29 cellular contexts compared by ENCODE assay signal in the genomic region with DNA sequence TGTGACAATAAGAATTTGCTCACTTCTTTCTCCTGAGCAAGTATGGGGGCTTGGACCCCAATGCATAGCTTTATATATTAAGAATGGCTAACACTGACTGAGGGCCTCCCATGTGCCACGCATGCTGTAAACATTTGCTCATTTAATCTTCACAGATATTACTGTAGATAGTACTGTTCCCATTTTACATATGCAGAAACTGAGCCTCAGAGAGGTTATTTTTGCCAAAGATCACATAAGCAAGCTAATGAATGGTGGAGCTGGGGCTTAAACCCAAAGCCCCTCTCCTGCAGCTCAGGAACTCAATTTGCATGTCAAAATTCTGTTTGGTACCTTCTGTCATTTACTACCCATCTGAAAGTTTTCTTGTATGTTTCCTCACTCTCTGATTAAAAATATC.
DNase-seq lines count a peak whose midpoint lies in the region; ATAC-seq, FAIRE-seq and TF ChIP-seq lines count a peak whose summit lies in the region.
"Had no signal": no experiment of that assay in that cellular context is flagged by ENCODE, and none has a peak within 500 bp of the region (broad histone marks: within the 10 kb centered on the region; RNA-seq: fewer than 3 reads in every experiment).

No MANE protein-coding gene starts in this region.

- no peak overlapping the region for H3K9ac ChIP-seq in K562 (ENCODE audit: insufficient read depth in 1 of 2, low read depth in 2 of 2, low read length in 2 of 2)
- H3K9ac ChIP-seq: BLaER1; BLaER1 treated with 17β-estradiol and CSF1 and Interleukin-3, amounts not matched to agents 10 nM and 100 nM had no signal

- no peak for TF ChIP-seq RAD21 in K562 (CRISPR knock-in tag; conservative IDR thresholded peaks at IDR 0.05 in 1 of 2, IDR thresholded peaks at IDR 0.05 in 1 of 2)

- no peak for FAIRE-seq in K562 (lab: Jason Lieb, UNC)
- FAIRE-seq: A204.1, A549, D721Med had no signal

- POLR2A ChIA-PET in K562 (lab: Yijun Ruan, JAX): interaction anchor here (1.3 kb wide), 1 partner anchor 15 kb away, joined by 4 read pairs; no protein-coding TSS in a partner anchor

- TF ChIP-seq POLR2A in K562 (conservative IDR thresholded peaks at IDR 0.05): no peak

- 58% methylated on average over 1 of the region's 1 CpG for WGBS in K562 (ENCODE audit: insufficient coverage, low coverage, missing lambda C conversion rate)

- no peaks in the 10 kb centered on the region for H3K9me1 ChIP-seq in K562 (ENCODE audit: control insufficient read depth, insufficient read depth, low read length)

- intact Hi-C loops in K562 (cut with micrococcal nuclease): no loop called here

- H3K79me2 ChIP-seq in K562 (ENCODE audit: control insufficient read depth, insufficient read depth, low read length): no peaks in the 10 kb centered on the region

- TF ChIP-seq EP300 in K562 (IDR thresholded peaks at IDR 0.05; ENCODE audit: low read length): no peak

- H3K4me2 ChIP-seq in K562 (ENCODE audit: insufficient read depth, low read length): no peak overlapping the region
- H3K4me2 ChIP-seq: A549; BLaER1; BLaER1 treated with 17β-estradiol and CSF1 and Interleukin-3, amounts not matched to agents 10 nM and 100 nM had no signal

- no peak overlapping the region for H2AFZ ChIP-seq in K562 (ENCODE audit: low read depth, low read length)

- H3K27me3 ChIP-seq in K562 (ENCODE audit: control insufficient read depth in 2 of 2, insufficient read depth in 2 of 2, low read length in 2 of 2): no peaks in the 10 kb centered on the region
- H3K27me3 ChIP-seq: BE2C; BLaER1; BLaER1 treated with 17β-estradiol and CSF1 and Interleukin-3, amounts not matched to agents 10 nM and 100 nM had no signal

- no peaks in the 10 kb centered on the region; a peak in 2 of 5 replicates for H3K4me1 ChIP-seq in K562 (replicated peaks in 1 of 2; ENCODE audit: control insufficient read depth in 2 of 2, insufficient read depth in 2 of 2, low read length in 2 of 2)
- H3K4me1 ChIP-seq: A549, Caco-2 had no signal

- no peak for TF ChIP-seq CTCF in K562 (IDR thresholded peaks at IDR 0.05 in 2 of 3, conservative IDR thresholded peaks at IDR 0.05 in 1 of 3; ENCODE audit: insufficient read depth in 2 of 3, low read depth in 1 of 3, low read length in 3 of 3)

- no peak overlapping the region for H3K27ac ChIP-seq in K562 (ENCODE audit: extremely low read depth, low read depth, low read length)
- H3K27ac ChIP-seq: 22Rv1; A549; BLaER1; BLaER1 treated with 17β-estradiol and CSF1 and Interleukin-3, amounts not matched to agents 10 nM and 100 nM; C4-2B had no signal

- CTCF ChIA-PET in K562 (lab: Yijun Ruan, JAX; ENCODE audit: low intra/inter-chr PET ratio): no interaction called here

- in situ Hi-C loops in K562 (cut with MboI): no loop called here

- BruUV-seq in K562 (replicated peaks; lab: Mats Ljungman, UMichigan): no TSS peak

- no peak for ATAC-seq in K562
- no peak for ATAC-seq in GM21423 (IDR thresholded peaks at IDR 0.05; ENCODE audit: unreplicated experiment)
- ATAC-seq: A549; CD8-positive, alpha-beta T cell had no signal

- no peaks in the 10 kb centered on the region for H3K9me3 ChIP-seq in K562 (replicated peaks; ENCODE audit: control insufficient read depth, insufficient read depth, low read depth, low read length)
- H3K9me3 ChIP-seq: A549; BE2C; BLaER1; BLaER1 treated with 17β-estradiol and CSF1 and Interleukin-3, amounts not matched to agents 10 nM and 100 nM; Caco-2 had no signal

- DNase-seq in K562 (ENCODE audit: extremely low read depth in 1 of 4, low spot score in 3 of 4): no peak
- DNase-seq: 8988T; ACHN; AML-193; BE2C; C1 segment of cervical spinal cord; Caco-2; Calu3; CD4-positive, alpha-beta memory T cell; CD4-positive, alpha-beta T cell; CD4-positive, CD25-positive, alpha-beta regulatory T cell; CD8-positive, alpha-beta memory T cell; CD8-positive, alpha-beta T cell; COR-L47; DMS 273 treated with DMSO at 0.1 percent for 48 hours; DMS153; DMS53; DMS79; DMS79 treated with DMSO at 0.1 percent for 48 hours; DND-41; EL had no signal

- H3K36me3 ChIP-seq in K562 (ENCODE audit: control insufficient read depth, insufficient read depth, low read length): no peaks in the 10 kb centered on the region
- H3K36me3 ChIP-seq: BE2C; BLaER1; BLaER1 treated with 17β-estradiol and CSF1 and Interleukin-3, amounts not matched to agents 10 nM and 100 nM had no signal

- no peak overlapping the region for H3K4me3 ChIP-seq in K562
- H3K4me3 ChIP-seq: A549; BLaER1; BLaER1 treated with 17β-estradiol and CSF1 and Interleukin-3, amounts not matched to agents 10 nM and 100 nM had no signal

- H4K20me1 ChIP-seq in K562 (replicated peaks; ENCODE audit: control insufficient read depth, insufficient read depth, low read length): no peaks in the 10 kb centered on the region
- H4K20me1 ChIP-seq: BLaER1; BLaER1 treated with 17β-estradiol and CSF1 and Interleukin-3, amounts not matched to agents 10 nM and 100 nM had no signal

TF ChIP-seq in K562, 482 proteins besides CTCF, POLR2A, EP300 and RAD21 (continues in another document):
- TF ChIP-seq BCOR (IDR thresholded peaks at IDR 0.05) (0 out of 2 replicates have a peak, but pooled peaks have one; percentile 18), SMARCA5 (IDR thresholded peaks at IDR 0.05) (no peak), CBFA2T3 (IDR thresholded peaks at IDR 0.05) (no peak), GATA2 (CRISPR knock-in tag; IDR thresholded peaks at IDR 0.05) (0 out of 2 replicates have a peak, but pooled peaks have one; percentile 38), YBX1 (IDR thresholded peaks at IDR 0.05) (no peak), RBM25 (IDR thresholded peaks at IDR 0.05; ENCODE audit: low read depth, low read length, severe bottlenecking) (peak; percentile 96)
- TF ChIP-seq, protein P1, sequence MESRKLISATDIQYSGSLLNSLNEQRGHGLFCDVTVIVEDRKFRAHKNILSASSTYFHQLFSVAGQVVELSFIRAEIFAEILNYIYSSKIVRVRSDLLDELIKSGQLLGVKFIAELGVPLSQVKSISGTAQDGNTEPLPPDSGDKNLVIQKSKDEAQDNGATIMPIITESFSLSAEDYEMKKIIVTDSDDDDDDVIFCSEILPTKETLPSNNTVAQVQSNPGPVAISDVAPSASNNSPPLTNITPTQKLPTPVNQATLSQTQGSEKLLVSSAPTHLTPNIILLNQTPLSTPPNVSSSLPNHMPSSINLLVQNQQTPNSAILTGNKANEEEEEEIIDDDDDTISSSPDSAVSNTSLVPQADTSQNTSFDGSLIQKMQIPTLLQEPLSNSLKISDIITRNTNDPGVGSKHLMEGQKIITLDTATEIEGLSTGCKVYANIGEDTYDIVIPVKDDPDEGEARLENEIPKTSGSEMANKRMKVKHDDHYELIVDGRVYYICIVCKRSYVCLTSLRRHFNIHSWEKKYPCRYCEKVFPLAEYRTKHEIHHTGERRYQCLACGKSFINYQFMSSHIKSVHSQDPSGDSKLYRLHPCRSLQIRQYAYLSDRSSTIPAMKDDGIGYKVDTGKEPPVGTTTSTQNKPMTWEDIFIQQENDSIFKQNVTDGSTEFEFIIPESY (CRISPR knock-in tag; IDR thresholded peaks at IDR 0.05): no peak
- TF ChIP-seq, protein P2, sequence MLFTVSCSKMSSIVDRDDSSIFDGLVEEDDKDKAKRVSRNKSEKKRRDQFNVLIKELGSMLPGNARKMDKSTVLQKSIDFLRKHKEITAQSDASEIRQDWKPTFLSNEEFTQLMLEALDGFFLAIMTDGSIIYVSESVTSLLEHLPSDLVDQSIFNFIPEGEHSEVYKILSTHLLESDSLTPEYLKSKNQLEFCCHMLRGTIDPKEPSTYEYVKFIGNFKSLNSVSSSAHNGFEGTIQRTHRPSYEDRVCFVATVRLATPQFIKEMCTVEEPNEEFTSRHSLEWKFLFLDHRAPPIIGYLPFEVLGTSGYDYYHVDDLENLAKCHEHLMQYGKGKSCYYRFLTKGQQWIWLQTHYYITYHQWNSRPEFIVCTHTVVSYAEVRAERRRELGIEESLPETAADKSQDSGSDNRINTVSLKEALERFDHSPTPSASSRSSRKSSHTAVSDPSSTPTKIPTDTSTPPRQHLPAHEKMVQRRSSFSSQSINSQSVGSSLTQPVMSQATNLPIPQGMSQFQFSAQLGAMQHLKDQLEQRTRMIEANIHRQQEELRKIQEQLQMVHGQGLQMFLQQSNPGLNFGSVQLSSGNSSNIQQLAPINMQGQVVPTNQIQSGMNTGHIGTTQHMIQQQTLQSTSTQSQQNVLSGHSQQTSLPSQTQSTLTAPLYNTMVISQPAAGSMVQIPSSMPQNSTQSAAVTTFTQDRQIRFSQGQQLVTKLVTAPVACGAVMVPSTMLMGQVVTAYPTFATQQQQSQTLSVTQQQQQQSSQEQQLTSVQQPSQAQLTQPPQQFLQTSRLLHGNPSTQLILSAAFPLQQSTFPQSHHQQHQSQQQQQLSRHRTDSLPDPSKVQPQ (CRISPR knock-in tag; IDR thresholded peaks at IDR 0.05; ENCODE audit: borderline replicate concordance): no peak
- TF ChIP-seq, protein P3, sequence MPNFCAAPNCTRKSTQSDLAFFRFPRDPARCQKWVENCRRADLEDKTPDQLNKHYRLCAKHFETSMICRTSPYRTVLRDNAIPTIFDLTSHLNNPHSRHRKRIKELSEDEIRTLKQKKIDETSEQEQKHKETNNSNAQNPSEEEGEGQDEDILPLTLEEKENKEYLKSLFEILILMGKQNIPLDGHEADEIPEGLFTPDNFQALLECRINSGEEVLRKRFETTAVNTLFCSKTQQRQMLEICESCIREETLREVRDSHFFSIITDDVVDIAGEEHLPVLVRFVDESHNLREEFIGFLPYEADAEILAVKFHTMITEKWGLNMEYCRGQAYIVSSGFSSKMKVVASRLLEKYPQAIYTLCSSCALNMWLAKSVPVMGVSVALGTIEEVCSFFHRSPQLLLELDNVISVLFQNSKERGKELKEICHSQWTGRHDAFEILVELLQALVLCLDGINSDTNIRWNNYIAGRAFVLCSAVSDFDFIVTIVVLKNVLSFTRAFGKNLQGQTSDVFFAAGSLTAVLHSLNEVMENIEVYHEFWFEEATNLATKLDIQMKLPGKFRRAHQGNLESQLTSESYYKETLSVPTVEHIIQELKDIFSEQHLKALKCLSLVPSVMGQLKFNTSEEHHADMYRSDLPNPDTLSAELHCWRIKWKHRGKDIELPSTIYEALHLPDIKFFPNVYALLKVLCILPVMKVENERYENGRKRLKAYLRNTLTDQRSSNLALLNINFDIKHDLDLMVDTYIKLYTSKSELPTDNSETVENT (CRISPR knock-in tag; IDR thresholded peaks at IDR 0.05): no peak
- TF ChIP-seq, protein P4, sequence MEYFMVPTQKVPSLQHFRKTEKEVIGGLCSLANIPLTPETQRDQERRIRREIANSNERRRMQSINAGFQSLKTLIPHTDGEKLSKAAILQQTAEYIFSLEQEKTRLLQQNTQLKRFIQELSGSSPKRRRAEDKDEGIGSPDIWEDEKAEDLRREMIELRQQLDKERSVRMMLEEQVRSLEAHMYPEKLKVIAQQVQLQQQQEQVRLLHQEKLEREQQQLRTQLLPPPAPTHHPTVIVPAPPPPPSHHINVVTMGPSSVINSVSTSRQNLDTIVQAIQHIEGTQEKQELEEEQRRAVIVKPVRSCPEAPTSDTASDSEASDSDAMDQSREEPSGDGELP (CRISPR knock-in tag; IDR thresholded peaks at IDR 0.05; ENCODE audit: borderline replicate concordance): no peak
